8 cellular contexts compared by ENCODE assay signal in genomic region chr1:159211331-159212136, GRCh38. TPM values are rescaled to one million over a fixed set of nuclear protein-coding genes. Genes with fewer than 3 reads are reported as not detected.
DNase-seq lines count a peak whose midpoint lies in the region; ATAC-seq and TF ChIP-seq lines count a peak whose summit lies in the region.

No MANE protein-coding gene starts in this region.

- peaks cover 17% of the 10 kb centered on the region for H3K27me3 ChIP-seq in HL-60 (ENCODE audit: insufficient read depth, poor library complexity, severe bottlenecking)
- H3K27me3 ChIP-seq in left lung: peaks cover 0 to 54% of the 10 kb centered on the region in 2 donors

- no peak overlapping the region for H3K27ac ChIP-seq in HL-60 (replicated peaks)
- H3K27ac ChIP-seq in left lung: no peak overlapping the region

- DNase-seq in DMS114 treated with DMSO at 0.1 percent for 48 hours (lab: John Stamatoyannopoulos, UW; ENCODE audit: unreplicated experiment) (peak; percentile 46), HL-60 (ENCODE audit: low read depth in 1 of 2, low spot score in 1 of 2) (peak in 1 of 2 experiments; percentile 34), astrocyte of the spinal cord (ENCODE audit: low read depth, low spot score) (no peak), left lung (no peak), mesenteric fat pad (ENCODE audit: low spot score) (no peak)
- peak; percentile 10 for DNase-seq in stimulated activated CD8-positive, alpha-beta memory T cell treated with anti-CD3 and anti-CD28 coated beads, Interleukin-7, amount 100 ng/mL, for 24 hours (ENCODE audit: low read depth)

- H3K36me3 ChIP-seq in left lung: no peaks in the 10 kb centered on the region

- H3K9me3 ChIP-seq in left lung: no peaks in the 10 kb centered on the region

- H3K4me3 ChIP-seq in HL-60 (replicated peaks; ENCODE audit: insufficient read depth, low read length) (no peak overlapping the region), astrocyte of the spinal cord (ENCODE audit: low read depth, low read length) (no peak overlapping the region), left lung (no peak overlapping the region)

- TF ChIP-seq CTCF in HL-60 (IDR thresholded peaks at IDR 0.05; ENCODE audit: insufficient read depth, low read length): peak; percentile 77
- peak; percentile 88 for TF ChIP-seq CTCF in astrocyte of the spinal cord (IDR thresholded peaks at IDR 0.05; ENCODE audit: low read depth, low read length)
- peak; percentile 65 to 75 for TF ChIP-seq CTCF in left lung (IDR thresholded peaks at IDR 0.05)

- intact Hi-C loops in left lung (cut with DNase I): loop anchor here in 1 of 2 donors (10.0 kb wide), 1 partner anchor 77 kb away; no protein-coding TSS in a partner anchor

- H3K4me1 ChIP-seq in left lung: peaks cover 0 to 8% of the 10 kb centered on the region in 2 donors

- ATAC-seq in SK-N-SH treated with all-trans-retinoic acid at 6 μM for 48 hours (peak; percentile 58), left lung (peak; percentile 61), HG03025 (IDR thresholded peaks at IDR 0.05; ENCODE audit: low FRiP score, unreplicated experiment) (no peak)

- in situ Hi-C loops in astrocyte of the spinal cord (cut with HindIII; ENCODE audit: low sequenced_read_pairs): no loop called here

TF ChIP-seq in SK-N-SH treated with all-trans-retinoic acid at 6 μM for 48 hours, 23 proteins besides CTCF, POLR2A, EP300 and RAD21:
- TF ChIP-seq PPARA (CRISPR knock-in tag; IDR thresholded peaks at IDR 0.05; ENCODE audit: borderline replicate concordance) (no peak), ZC3H10 (CRISPR knock-in tag; IDR thresholded peaks at IDR 0.05) (no peak), ZFP3 (CRISPR knock-in tag; IDR thresholded peaks at IDR 0.05) (no peak), TCF4 (CRISPR knock-in tag; IDR thresholded peaks at IDR 0.05; ENCODE audit: borderline replicate concordance) (no peak), BACH2 (CRISPR knock-in tag; IDR thresholded peaks at IDR 0.05; ENCODE audit: borderline replicate concordance) (no peak), POU6F1 (CRISPR knock-in tag; IDR thresholded peaks at IDR 0.05; ENCODE audit: borderline replicate concordance, low read depth) (no peak), ZFP30 (CRISPR knock-in tag; IDR thresholded peaks at IDR 0.05) (no peak), PATZ1 (CRISPR knock-in tag; IDR thresholded peaks at IDR 0.05; ENCODE audit: borderline replicate concordance) (no peak), TOX (CRISPR knock-in tag; IDR thresholded peaks at IDR 0.05; ENCODE audit: borderline replicate concordance) (no peak), RARB (CRISPR knock-in tag; IDR thresholded peaks at IDR 0.05) (no peak), OSR1 (CRISPR knock-in tag; IDR thresholded peaks at IDR 0.05) (no peak)

RNA-seq across cellular contexts. Expression of gene ACKR1, which starts 6.9 kb away (rescaled TPM):
- 10 to 100 TPM; 16.8 to 65.3 TPM for total RNA-seq in left lung
- 94.7 TPM for total RNA-seq in mesenteric fat pad

RNA-seq across cellular contexts. Expression of gene CADM3, which starts 40.1 kb away (rescaled TPM):
- 1 to 10 TPM; 3.4 to 6.2 TPM for total RNA-seq in left lung
- total RNA-seq in mesenteric fat pad: 6.5 TPM

Comparison
In these comparisons a context has a peak if more than half of its experiments do, and no peak if none do; other contexts are left out.
1. DNase-seq: peak in DMS114 treated with DMSO at 0.1 percent for 48 hours (single experiment) and stimulated activated CD8-positive, alpha-beta memory T cell treated with anti-CD3 and anti-CD28 coated beads, Interleukin-7, amount 100 ng/mL, for 24 hours (single experiment); none in astrocyte of the spinal cord (single experiment), left lung (0 of 2) and mesenteric fat pad (single experiment).
2. Peak in every context shown above with its lines, with median percentiles within 50 percentile points of each other: CTCF ChIP-seq.